Comparison of ENCODE assay signal across 8 cellular contexts in genomic region chr2:233422050-233422639, GRCh38.
DNase-seq lines count a peak whose midpoint lies in the region; ATAC-seq lines count a peak whose summit lies in the region.

No MANE protein-coding gene starts in this region.

- H3K9me3 Mint-ChIP-seq in activated CD4-positive, alpha-beta memory T cell treated with anti-CD3 and anti-CD28 coated beads, Interleukin-2, amount 10 ng/mL, durations not matched to agents 7 days and 5 days, result peaks cover 12% of the 10 kb centered on the region

- peaks cover 67% of the 10 kb centered on the region for H3K36me3 Mint-ChIP-seq in activated CD4-positive, alpha-beta memory T cell treated with anti-CD3 and anti-CD28 coated beads, Interleukin-2, amount 10 ng/mL, durations not matched to agents 7 days and 5 days (ENCODE audit: low read depth)

- DNase-seq in DMS79 (lab: John Stamatoyannopoulos, UW), result peak; percentile 78
- peak; percentile 92 for DNase-seq in HT-29 (ENCODE audit: low spot score)
- peak; percentile 85 for DNase-seq in activated CD4-positive, alpha-beta memory T cell treated with anti-CD3 and anti-CD28 coated beads, Interleukin-2, amount 10 ng/mL, durations not matched to agents 7 days and 5 days
- peak; percentile 31 for DNase-seq in left kidney (ENCODE audit: low read depth, low spot score)
- DNase-seq in amniotic stem cell (lab: John Stamatoyannopoulos, UW), result no peak
- DNase-seq in NOMO-1 treated with dmso at 0.1 percent for 144 hours (lab: John Stamatoyannopoulos, UW; ENCODE audit: unreplicated experiment), result no peak
- no peak for DNase-seq in NCI-H128 (lab: John Stamatoyannopoulos, UW; ENCODE audit: unreplicated experiment)

- CTCF ChIA-PET in activated CD4-positive, alpha-beta memory T cell treated with anti-CD3 and anti-CD28 coated beads, Interleukin-2, amount 10 ng/mL, durations not matched to agents 7 days and 5 days (lab: Charles Lee), result interaction anchor here (0.7 to 2.5 kb wide), 9 partner anchors 12 to 343 kb away, joined by 3 to 35 read pairs (median 4); no protein-coding TSS in a partner anchor

- H3K27me3 Mint-ChIP-seq in activated CD4-positive, alpha-beta memory T cell treated with anti-CD3 and anti-CD28 coated beads, Interleukin-2, amount 10 ng/mL, durations not matched to agents 7 days and 5 days, result no peaks in the 10 kb centered on the region

- POLR2A ChIA-PET in activated CD4-positive, alpha-beta memory T cell treated with anti-CD3 and anti-CD28 coated beads, Interleukin-2, amount 10 ng/mL, durations not matched to agents 7 days and 5 days (lab: Charles Lee), result interaction anchor here (0.9 to 5.9 kb wide), 13 partner anchors 10 to 361 kb away, joined by 3 to 42 read pairs (median 4); partner anchors contain the start of gene USP40

- H3K27ac Mint-ChIP-seq in activated CD4-positive, alpha-beta memory T cell treated with anti-CD3 and anti-CD28 coated beads, Interleukin-2, amount 10 ng/mL, durations not matched to agents 7 days and 5 days, result peak overlapping the region; percentile 99

- ATAC-seq in GM21381 (IDR thresholded peaks at IDR 0.05; ENCODE audit: unreplicated experiment), result peak; percentile 61

- H3K4me1 Mint-ChIP-seq in activated CD4-positive, alpha-beta memory T cell treated with anti-CD3 and anti-CD28 coated beads, Interleukin-2, amount 10 ng/mL, durations not matched to agents 7 days and 5 days, result peaks cover 92% of the 10 kb centered on the region

- H3K4me3 Mint-ChIP-seq in activated CD4-positive, alpha-beta memory T cell treated with anti-CD3 and anti-CD28 coated beads, Interleukin-2, amount 10 ng/mL, durations not matched to agents 7 days and 5 days, result peak overlapping the region; percentile 70

Comparison
In these comparisons a context has a peak if more than half of its experiments do, and no peak if none do; other contexts are left out.
1. DNase-seq: peak in DMS79 (single experiment), HT-29 (single experiment), activated CD4-positive, alpha-beta memory T cell treated with anti-CD3 and anti-CD28 coated beads, Interleukin-2, amount 10 ng/mL, durations not matched to agents 7 days and 5 days (single experiment) and left kidney (single experiment); none in amniotic stem cell (single experiment), NOMO-1 treated with dmso at 0.1 percent for 144 hours (single experiment) and NCI-H128 (single experiment).